ENCODE assay signal across 8 cellular contexts in the genomic region with DNA sequence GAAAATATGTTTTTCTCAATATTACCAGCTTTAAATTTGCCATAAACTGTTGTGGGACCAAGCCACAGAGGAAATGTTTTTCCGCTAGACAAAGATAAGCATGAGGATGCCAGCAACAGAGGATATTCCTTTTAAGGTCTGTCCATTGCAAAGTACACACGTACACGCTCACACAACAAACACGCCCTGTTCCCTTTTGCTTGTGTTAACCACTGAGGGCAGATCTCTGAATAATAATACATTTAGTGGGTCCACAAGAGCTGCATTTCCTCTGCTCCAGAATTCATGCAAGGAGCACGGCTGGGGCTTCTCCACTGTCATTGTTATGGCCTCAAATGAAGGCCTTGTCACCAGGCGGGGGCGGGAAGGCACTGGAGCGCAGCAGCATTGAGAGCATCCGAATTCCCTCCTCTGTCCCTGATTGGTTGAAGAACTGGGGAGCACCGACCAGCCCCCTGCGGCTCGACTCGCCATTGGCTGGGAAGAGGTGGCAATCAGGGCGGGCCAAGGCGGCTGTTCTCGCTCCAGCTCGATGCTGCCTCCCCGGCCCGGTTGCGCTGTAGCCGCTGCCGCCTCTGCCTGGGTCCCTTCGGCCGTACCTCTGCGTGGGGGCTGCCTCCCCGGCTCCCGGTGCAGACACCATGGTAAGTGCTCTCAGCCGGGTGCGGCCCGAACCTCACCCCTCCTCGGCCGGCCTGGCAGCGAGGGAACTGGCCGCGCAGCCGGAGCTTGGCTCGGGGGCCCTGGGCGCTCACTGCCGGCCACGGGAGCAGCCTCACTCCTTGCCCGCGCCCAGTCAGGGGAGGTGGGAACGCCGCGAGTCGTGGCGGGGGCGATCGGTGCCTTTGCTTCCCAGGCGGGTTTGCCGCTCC. TPM values are rescaled to one million over a fixed set of nuclear protein-coding genes. Genes with fewer than 3 reads are reported as not detected.
DNase-seq lines count a peak whose midpoint lies in the region; ATAC-seq and TF ChIP-seq lines count a peak whose summit lies in the region.

Gene GUCY1B1 (plus strand): TSS at position 522 of the 872 bp plus-strand sequence. CDS start 120 bp downstream, at position 642.

- H3K27me3 ChIP-seq in neural cell (ENCODE audit: insufficient read depth, low read depth, low read length) = peaks cover 14% of the 10 kb centered on the region
- H3K27me3 ChIP-seq in stomach = peaks cover 0 to 16% (median 15%) of the 10 kb centered on the region in 3 donors

- peak within 1 kb of the TSS; percentile 41 for H2AFZ ChIP-seq in neural cell (ENCODE audit: low read depth, low read length)

- WGBS in stomach, 5 donors = 9 to 34% (median 13%) methylated on average over 18 to 51 of the region's 51 CpGs

- H3K9ac ChIP-seq in neural cell (ENCODE audit: low read length) = peak within 1 kb of the TSS; percentile 67

- peak; percentile 38 for TF ChIP-seq CTCF in AG10803 (conservative IDR thresholded peaks at IDR 0.05; ENCODE audit: low read length)
- no peak for TF ChIP-seq CTCF in RWPE1 (conservative IDR thresholded peaks at IDR 0.05; ENCODE audit: low read depth)
- TF ChIP-seq CTCF in neural cell (IDR thresholded peaks at IDR 0.05; ENCODE audit: poor library complexity, severe bottlenecking) = peak; percentile 64
- TF ChIP-seq CTCF in stomach (IDR thresholded peaks at IDR 0.05) = peak in 3 of 7 experiments; percentile 18 to 35 (median 24)

- intact Hi-C loops in stomach (cut with DNase I; ENCODE audit: low total_unique reads) = no loop called here

- H3K27ac ChIP-seq in RWPE1 = no peak within 1 kb of the TSS
- peak within 1 kb of the TSS; percentile 46 for H3K27ac ChIP-seq in neural cell (ENCODE audit: low read length)
- H3K27ac ChIP-seq in stomach = peak within 1 kb of the TSS; percentile 65 to 92 (median 90)

- ATAC-seq in HG03159 (IDR thresholded peaks at IDR 0.05; ENCODE audit: unreplicated experiment) = peak; percentile 98

- H3K9me3 ChIP-seq in neural cell (ENCODE audit: low read length) = no peaks in the 10 kb centered on the region
- no peaks in the 10 kb centered on the region for H3K9me3 ChIP-seq in stomach

- TF ChIP-seq EP300 in neural cell (conservative IDR thresholded peaks at IDR 0.05; ENCODE audit: poor library complexity, severe bottlenecking) (no peak), stomach (IDR thresholded peaks at IDR 0.05) (no peak)

- POLR2A ChIA-PET in RWPE1 (lab: Yijun Ruan, JAX; ENCODE audit: low non-redundant PET) = no interaction called here

- TF ChIP-seq POLR2A in GM18951 (IDR thresholded peaks at IDR 0.05; ENCODE audit: extremely low read depth, insufficient read depth, insufficient read length) (peak; percentile 68), stomach (IDR thresholded peaks at IDR 0.05) (no peak)

- H3K4me2 ChIP-seq in neural cell (ENCODE audit: low read length) = peak within 1 kb of the TSS; percentile 41

- no peaks in the 10 kb centered on the region for H3K79me2 ChIP-seq in neural cell (replicated peaks; ENCODE audit: insufficient read depth, low read length)

- in situ Hi-C loops in GM18951 (cut with MboI; ENCODE audit: low sequenced_read_pairs, unreplicated experiment) = no loop called here

- CTCF ChIA-PET in RWPE1 (lab: Yijun Ruan, JAX) = interaction anchor here (0.6 to 0.8 kb wide), 3 partner anchors 153 to 404 kb away, joined by 3 to 4 read pairs (median 4); no protein-coding TSS in a partner anchor

- H3K36me3 ChIP-seq in neural cell (ENCODE audit: insufficient read depth, low read length) (no peaks in the 10 kb centered on the region), stomach (no peaks in the 10 kb centered on the region)

- H3K4me3 ChIP-seq in AG10803 (ENCODE audit: low read length) (peak within 1 kb of the TSS; percentile 65), neural cell (ENCODE audit: low read length) (peak within 1 kb of the TSS; percentile 79), stomach (peak within 1 kb of the TSS; percentile 70 to 80 (median 78))

- peaks cover 10 to 36% (median 20%) of the 10 kb centered on the region in 4 donors for H3K4me1 ChIP-seq in stomach

- peak; percentile 31 for TF ChIP-seq RAD21 in neural cell (conservative IDR thresholded peaks at IDR 0.05)

- H4K20me1 ChIP-seq in neural cell (ENCODE audit: insufficient read depth) = no peaks in the 10 kb centered on the region

- peak; percentile 94 for DNase-seq in AG10803 (ENCODE audit: low read depth)
- peak; percentile 90 for DNase-seq in RWPE1 (ENCODE audit: low spot score)
- DNase-seq in activated naive CD4-positive, alpha-beta T cell treated with Interleukin-2 at 50 U/mL for 16 hours = peak; percentile 55
- DNase-seq in foreskin melanocyte = peak; percentile 72
- peak; percentile 81 for DNase-seq in stomach

- H3F3A ChIP-seq in neural cell (ENCODE audit: insufficient read depth, low read length, poor library complexity, severe bottlenecking) = no peaks in the 10 kb centered on the region

- H3K9me2 ChIP-seq in neural cell (ENCODE audit: insufficient read depth, low read length) = no peaks in the 10 kb centered on the region

TF ChIP-seq in neural cell, 6 proteins besides CTCF, POLR2A, EP300 and RAD21:
- TF ChIP-seq, protein P1, sequence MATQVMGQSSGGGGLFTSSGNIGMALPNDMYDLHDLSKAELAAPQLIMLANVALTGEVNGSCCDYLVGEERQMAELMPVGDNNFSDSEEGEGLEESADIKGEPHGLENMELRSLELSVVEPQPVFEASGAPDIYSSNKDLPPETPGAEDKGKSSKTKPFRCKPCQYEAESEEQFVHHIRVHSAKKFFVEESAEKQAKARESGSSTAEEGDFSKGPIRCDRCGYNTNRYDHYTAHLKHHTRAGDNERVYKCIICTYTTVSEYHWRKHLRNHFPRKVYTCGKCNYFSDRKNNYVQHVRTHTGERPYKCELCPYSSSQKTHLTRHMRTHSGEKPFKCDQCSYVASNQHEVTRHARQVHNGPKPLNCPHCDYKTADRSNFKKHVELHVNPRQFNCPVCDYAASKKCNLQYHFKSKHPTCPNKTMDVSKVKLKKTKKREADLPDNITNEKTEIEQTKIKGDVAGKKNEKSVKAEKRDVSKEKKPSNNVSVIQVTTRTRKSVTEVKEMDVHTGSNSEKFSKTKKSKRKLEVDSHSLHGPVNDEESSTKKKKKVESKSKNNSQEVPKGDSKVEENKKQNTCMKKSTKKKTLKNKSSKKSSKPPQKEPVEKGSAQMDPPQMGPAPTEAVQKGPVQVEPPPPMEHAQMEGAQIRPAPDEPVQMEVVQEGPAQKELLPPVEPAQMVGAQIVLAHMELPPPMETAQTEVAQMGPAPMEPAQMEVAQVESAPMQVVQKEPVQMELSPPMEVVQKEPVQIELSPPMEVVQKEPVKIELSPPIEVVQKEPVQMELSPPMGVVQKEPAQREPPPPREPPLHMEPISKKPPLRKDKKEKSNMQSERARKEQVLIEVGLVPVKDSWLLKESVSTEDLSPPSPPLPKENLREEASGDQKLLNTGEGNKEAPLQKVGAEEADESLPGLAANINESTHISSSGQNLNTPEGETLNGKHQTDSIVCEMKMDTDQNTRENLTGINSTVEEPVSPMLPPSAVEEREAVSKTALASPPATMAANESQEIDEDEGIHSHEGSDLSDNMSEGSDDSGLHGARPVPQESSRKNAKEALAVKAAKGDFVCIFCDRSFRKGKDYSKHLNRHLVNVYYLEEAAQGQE (IDR thresholded peaks at IDR 0.05; ENCODE audit: borderline replicate concordance) = no peak
- TF ChIP-seq SMC3 (conservative IDR thresholded peaks at IDR 0.05; ENCODE audit: poor library complexity) = peak; percentile 42

RNA-seq across cellular contexts. Expression of gene GUCY1B1, which starts in this region (rescaled TPM):
- polyA plus RNA-seq in neural cell (13.6 and 16.0 TPM in 2 replicates), stomach (10 to 100 TPM in 1 of 3 donors, 1 to 10 TPM in 2; 5.3 to 10.5 (median 7.8) TPM)
- 18.5 and 21.3 TPM in 2 replicates for polyA minus RNA-seq in neural cell
- total RNA-seq in stomach = 10 to 100 TPM in 4 of 5 donors, not detected in 1; 14.8 to 59.8 (median 32.7) TPM
